Comparison of ENCODE assay signal across 27 cellular contexts in genomic region chr15:78837543-78837942, GRCh38. TPM values are rescaled to one million over a fixed set of nuclear protein-coding genes. Genes with fewer than 3 reads are reported as not detected.
"Had no signal": no experiment of that assay in that cellular context is flagged by ENCODE, and none has a peak within 500 bp of the region (broad histone marks: within the 10 kb centered on the region; RNA-seq: fewer than 3 reads in every experiment).

No MANE protein-coding gene starts in this region.

- H3K27ac Mint-ChIP-seq: activated CD4-positive, alpha-beta memory T cell treated with anti-CD3 and anti-CD28 coated beads, Interleukin-2, amount 10 ng/mL, durations not matched to agents 7 days and 5 days; activated CD4-positive, alpha-beta T cell treated with anti-CD3 and anti-CD28 coated beads, Interleukin-2, amount 10 ng/mL, durations not matched to agents 7 days and 5 days; mesothelial cell of epicardium; naive thymus-derived CD4-positive, alpha-beta T cell had no signal

- H3K4me3 ChIP-seq: spleen, tibial nerve had no signal

- H3K27me3 ChIP-seq: tibial nerve had no signal

- H3K36me3 Mint-ChIP-seq: mesothelial cell of epicardium; naive thymus-derived CD4-positive, alpha-beta T cell had no signal

- FAIRE-seq: astrocyte, keratinocyte had no signal

- H3K27ac ChIP-seq: spleen, tibial nerve, WERI-Rb-1 had no signal

- H3K9me3 Mint-ChIP-seq: activated CD4-positive, alpha-beta memory T cell treated with anti-CD3 and anti-CD28 coated beads, Interleukin-2, amount 10 ng/mL, durations not matched to agents 7 days and 5 days; activated CD4-positive, alpha-beta T cell treated with anti-CD3 and anti-CD28 coated beads, Interleukin-2, amount 10 ng/mL, durations not matched to agents 7 days and 5 days; activated T-cell treated with anti-CD3 and anti-CD28 coated beads, Interleukin-2, amount 50 U/mL, for 4 hours; activated T-helper 17 cell treated with anti-CD3 and anti-CD28 coated beads, Interleukin-2, amount 50 U/mL, for 72 hours; mesothelial cell of epicardium; naive thymus-derived CD4-positive, alpha-beta T cell had no signal

- H3K36me3 ChIP-seq: spleen, tibial nerve, WERI-Rb-1 had no signal

- H3K4me3 Mint-ChIP-seq: activated CD4-positive, alpha-beta memory T cell treated with anti-CD3 and anti-CD28 coated beads, Interleukin-2, amount 10 ng/mL, durations not matched to agents 7 days and 5 days; activated CD4-positive, alpha-beta T cell treated with anti-CD3 and anti-CD28 coated beads, Interleukin-2, amount 10 ng/mL, durations not matched to agents 7 days and 5 days; activated T-cell treated with anti-CD3 and anti-CD28 coated beads, Interleukin-2, amount 50 U/mL, for 4 hours; activated T-helper 17 cell treated with anti-CD3 and anti-CD28 coated beads, Interleukin-2, amount 50 U/mL, for 72 hours; mesothelial cell of epicardium; naive thymus-derived CD4-positive, alpha-beta T cell; T-helper 17 cell had no signal

- DNase-seq: activated CD4-positive, alpha-beta memory T cell treated with anti-CD3 and anti-CD28 coated beads, Interleukin-2, amount 10 ng/mL, durations not matched to agents 7 days and 5 days; activated CD4-positive, alpha-beta T cell treated with anti-CD3 and anti-CD28 coated beads for 1 hour; activated CD4-positive, alpha-beta T cell treated with anti-CD3 and anti-CD28 coated beads, Interleukin-2, amount 10 ng/mL, durations not matched to agents 7 days and 5 days; activated CD8-positive, alpha-beta memory T cell treated with anti-CD3 and anti-CD28 coated beads, Interleukin-2, amount 50 U/mL, for 48 hours; activated gamma-delta T cell treated with Interleukin-2 at 50 U/mL for 16 hours; activated naive CD4-positive, alpha-beta T cell treated with anti-CD3 and anti-CD28 coated beads, Interleukin-2, amount 50 U/mL, for 16 hours; activated T-cell treated with anti-CD3 and anti-CD28 coated beads, Interleukin-2, amount 50 U/mL, for 4 hours; amniotic stem cell; caudate nucleus; cortex of kidney; foreskin fibroblast; left colon; mammary epithelial cell; naive thymus-derived CD4-positive, alpha-beta T cell; occipital lobe; right cardiac atrium; spleen; stimulated activated naive CD4-positive, alpha-beta T cell; T-helper 17 cell; T1000; WERI-Rb-1 had no signal

- ATAC-seq: activated T-cell treated with anti-CD3 and anti-CD28 coated beads, Interleukin-2, amount 50 U/mL, for 4 hours; activated T-helper 17 cell treated with anti-CD3 and anti-CD28 coated beads, Interleukin-2, amount 50 U/mL, for 72 hours; esophagus mucosa; left colon; naive thymus-derived CD4-positive, alpha-beta T cell; T-helper 17 cell had no signal

- H3K4me1 Mint-ChIP-seq: activated CD4-positive, alpha-beta memory T cell treated with anti-CD3 and anti-CD28 coated beads, Interleukin-2, amount 10 ng/mL, durations not matched to agents 7 days and 5 days; activated CD4-positive, alpha-beta T cell treated with anti-CD3 and anti-CD28 coated beads, Interleukin-2, amount 10 ng/mL, durations not matched to agents 7 days and 5 days; mesothelial cell of epicardium; naive thymus-derived CD4-positive, alpha-beta T cell had no signal

- H3K9me3 ChIP-seq: spleen, tibial nerve had no signal

RNA-seq across cellular contexts. Expression of gene ADAMTS7, which starts 26.3 kb away (rescaled TPM):
- total RNA-seq: T-helper 17 cell had no signal
- polyA plus RNA-seq: naive thymus-derived CD4-positive, alpha-beta T cell had no signal
